1 cellular context compared by ENCODE assay signal in the genomic region with DNA sequence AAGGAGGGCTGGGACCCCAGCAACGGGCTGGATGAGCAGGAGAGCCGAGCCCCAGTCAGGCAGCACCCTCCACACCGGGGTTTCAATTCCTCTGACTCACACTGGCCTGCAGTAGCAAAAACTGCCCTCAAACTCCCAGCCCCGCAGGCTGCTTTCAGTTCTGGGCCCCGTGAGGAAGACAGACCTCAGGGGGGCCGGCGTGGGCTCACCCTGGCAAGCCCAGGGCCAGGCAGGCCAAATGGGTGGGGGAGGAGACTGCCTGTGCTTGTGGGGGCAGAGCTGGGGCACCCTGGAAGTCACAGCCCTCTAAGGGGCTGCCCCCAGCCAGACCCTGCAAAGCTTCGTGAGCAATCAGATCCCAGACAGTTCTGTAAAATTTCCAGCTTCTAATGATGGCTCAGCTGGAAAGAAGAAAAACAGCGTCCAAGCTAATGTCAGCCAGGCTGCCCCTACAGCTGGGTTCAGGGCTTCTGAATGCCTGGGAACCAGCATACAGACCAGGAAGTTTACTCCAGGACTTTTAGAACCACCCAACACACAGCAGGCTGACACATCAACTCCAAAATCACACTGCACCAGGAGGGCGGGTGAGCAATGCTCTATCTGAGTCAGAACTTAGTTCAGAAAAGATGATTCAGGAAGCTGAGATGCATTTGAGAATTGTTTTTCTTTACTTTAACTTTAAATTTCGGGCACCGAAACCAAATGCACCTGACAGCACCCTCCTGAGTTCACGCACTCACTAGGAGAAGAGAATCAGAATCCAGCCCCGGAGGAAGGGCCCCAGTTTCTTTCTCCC.
TF ChIP-seq lines count a peak whose summit lies in the region.

No MANE protein-coding gene starts in this region.

TF ChIP-seq in GM12878, 131 proteins besides CTCF, POLR2A, EP300 and RAD21 (continued from another document and continues in another):
- TF ChIP-seq, protein P1, sequence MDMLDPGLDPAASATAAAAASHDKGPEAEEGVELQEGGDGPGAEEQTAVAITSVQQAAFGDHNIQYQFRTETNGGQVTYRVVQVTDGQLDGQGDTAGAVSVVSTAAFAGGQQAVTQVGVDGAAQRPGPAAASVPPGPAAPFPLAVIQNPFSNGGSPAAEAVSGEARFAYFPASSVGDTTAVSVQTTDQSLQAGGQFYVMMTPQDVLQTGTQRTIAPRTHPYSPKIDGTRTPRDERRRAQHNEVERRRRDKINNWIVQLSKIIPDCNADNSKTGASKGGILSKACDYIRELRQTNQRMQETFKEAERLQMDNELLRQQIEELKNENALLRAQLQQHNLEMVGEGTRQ (IDR thresholded peaks at IDR 0.05; ENCODE audit: borderline replicate concordance, low read depth, low read length): peak; percentile 31
- TF ChIP-seq, protein P2, sequence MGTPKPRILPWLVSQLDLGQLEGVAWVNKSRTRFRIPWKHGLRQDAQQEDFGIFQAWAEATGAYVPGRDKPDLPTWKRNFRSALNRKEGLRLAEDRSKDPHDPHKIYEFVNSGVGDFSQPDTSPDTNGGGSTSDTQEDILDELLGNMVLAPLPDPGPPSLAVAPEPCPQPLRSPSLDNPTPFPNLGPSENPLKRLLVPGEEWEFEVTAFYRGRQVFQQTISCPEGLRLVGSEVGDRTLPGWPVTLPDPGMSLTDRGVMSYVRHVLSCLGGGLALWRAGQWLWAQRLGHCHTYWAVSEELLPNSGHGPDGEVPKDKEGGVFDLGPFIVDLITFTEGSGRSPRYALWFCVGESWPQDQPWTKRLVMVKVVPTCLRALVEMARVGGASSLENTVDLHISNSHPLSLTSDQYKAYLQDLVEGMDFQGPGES (IDR thresholded peaks at IDR 0.05): no peak
- no peak for TF ChIP-seq NR2C1 (IDR thresholded peaks at IDR 0.05)
- TF ChIP-seq PAX8 (IDR thresholded peaks at IDR 0.05): no peak
- no peak for TF ChIP-seq CHD1 (IDR thresholded peaks at IDR 0.05; ENCODE audit: low read depth, low read length)
- TF ChIP-seq RBBP5 (conservative IDR thresholded peaks at IDR 0.05): no peak
- TF ChIP-seq, protein P3, sequence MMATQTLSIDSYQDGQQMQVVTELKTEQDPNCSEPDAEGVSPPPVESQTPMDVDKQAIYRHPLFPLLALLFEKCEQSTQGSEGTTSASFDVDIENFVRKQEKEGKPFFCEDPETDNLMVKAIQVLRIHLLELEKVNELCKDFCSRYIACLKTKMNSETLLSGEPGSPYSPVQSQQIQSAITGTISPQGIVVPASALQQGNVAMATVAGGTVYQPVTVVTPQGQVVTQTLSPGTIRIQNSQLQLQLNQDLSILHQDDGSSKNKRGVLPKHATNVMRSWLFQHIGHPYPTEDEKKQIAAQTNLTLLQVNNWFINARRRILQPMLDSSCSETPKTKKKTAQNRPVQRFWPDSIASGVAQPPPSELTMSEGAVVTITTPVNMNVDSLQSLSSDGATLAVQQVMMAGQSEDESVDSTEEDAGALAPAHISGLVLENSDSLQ (IDR thresholded peaks at IDR 0.05): no peak
- TF ChIP-seq, protein P4, sequence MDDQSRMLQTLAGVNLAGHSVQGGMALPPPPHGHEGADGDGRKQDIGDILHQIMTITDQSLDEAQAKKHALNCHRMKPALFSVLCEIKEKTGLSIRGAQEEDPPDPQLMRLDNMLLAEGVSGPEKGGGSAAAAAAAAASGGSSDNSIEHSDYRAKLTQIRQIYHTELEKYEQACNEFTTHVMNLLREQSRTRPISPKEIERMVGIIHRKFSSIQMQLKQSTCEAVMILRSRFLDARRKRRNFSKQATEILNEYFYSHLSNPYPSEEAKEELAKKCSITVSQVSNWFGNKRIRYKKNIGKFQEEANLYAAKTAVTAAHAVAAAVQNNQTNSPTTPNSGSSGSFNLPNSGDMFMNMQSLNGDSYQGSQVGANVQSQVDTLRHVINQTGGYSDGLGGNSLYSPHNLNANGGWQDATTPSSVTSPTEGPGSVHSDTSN (IDR thresholded peaks at IDR 0.05; ENCODE audit: insufficient replicate concordance, low read depth, low read length): peak; percentile 35
- TF ChIP-seq, protein P5, sequence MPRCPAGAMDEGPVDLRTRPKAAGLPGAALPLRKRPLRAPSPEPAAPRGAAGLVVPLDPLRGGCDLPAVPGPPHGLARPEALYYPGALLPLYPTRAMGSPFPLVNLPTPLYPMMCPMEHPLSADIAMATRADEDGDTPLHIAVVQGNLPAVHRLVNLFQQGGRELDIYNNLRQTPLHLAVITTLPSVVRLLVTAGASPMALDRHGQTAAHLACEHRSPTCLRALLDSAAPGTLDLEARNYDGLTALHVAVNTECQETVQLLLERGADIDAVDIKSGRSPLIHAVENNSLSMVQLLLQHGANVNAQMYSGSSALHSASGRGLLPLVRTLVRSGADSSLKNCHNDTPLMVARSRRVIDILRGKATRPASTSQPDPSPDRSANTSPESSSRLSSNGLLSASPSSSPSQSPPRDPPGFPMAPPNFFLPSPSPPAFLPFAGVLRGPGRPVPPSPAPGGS (IDR thresholded peaks at IDR 0.05; ENCODE audit: borderline replicate concordance, insufficient read depth, low read depth, low read length, poor library complexity, severe bottlenecking): peak; percentile 90
- no peak for TF ChIP-seq ESRRA (IDR thresholded peaks at IDR 0.05; ENCODE audit: low read length)
- peak; percentile 71 for TF ChIP-seq IKZF1 (conservative IDR thresholded peaks at IDR 0.05)
- peak; percentile 16 for TF ChIP-seq SMAD1 (IDR thresholded peaks at IDR 0.05; ENCODE audit: low read depth, partially characterized antibody)
- TF ChIP-seq FOS (IDR thresholded peaks at IDR 0.05; ENCODE audit: borderline replicate concordance, extremely low read depth, insufficient read length): no peak
- TF ChIP-seq PML (IDR thresholded peaks at IDR 0.05; ENCODE audit: low read length): no peak
- TF ChIP-seq, protein P6, sequence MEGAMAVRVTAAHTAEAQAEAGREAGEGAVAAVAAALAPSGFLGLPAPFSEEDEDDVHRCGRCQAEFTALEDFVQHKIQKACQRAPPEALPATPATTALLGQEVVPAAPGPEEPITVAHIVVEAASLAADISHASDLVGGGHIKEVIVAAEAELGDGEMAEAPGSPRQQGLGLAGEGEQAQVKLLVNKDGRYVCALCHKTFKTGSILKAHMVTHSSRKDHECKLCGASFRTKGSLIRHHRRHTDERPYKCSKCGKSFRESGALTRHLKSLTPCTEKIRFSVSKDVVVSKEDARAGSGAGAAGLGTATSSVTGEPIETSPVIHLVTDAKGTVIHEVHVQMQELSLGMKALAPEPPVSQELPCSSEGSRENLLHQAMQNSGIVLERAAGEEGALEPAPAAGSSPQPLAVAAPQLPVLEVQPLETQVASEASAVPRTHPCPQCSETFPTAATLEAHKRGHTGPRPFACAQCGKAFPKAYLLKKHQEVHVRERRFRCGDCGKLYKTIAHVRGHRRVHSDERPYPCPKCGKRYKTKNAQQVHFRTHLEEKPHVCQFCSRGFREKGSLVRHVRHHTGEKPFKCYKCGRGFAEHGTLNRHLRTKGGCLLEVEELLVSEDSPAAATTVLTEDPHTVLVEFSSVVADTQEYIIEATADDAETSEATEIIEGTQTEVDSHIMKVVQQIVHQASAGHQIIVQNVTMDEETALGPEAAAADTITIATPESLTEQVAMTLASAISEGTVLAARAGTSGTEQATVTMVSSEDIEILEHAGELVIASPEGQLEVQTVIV (IDR thresholded peaks at IDR 0.05; ENCODE audit: borderline replicate concordance, partially characterized antibody): no peak
- TF ChIP-seq YBX1 (IDR thresholded peaks at IDR 0.05): no peak
- no peak for TF ChIP-seq MYC (IDR thresholded peaks at IDR 0.05; ENCODE audit: insufficient read depth, insufficient read length, insufficient replicate concordance, low read length, severe bottlenecking)
- no peak for TF ChIP-seq KDM1A (IDR thresholded peaks at IDR 0.05; ENCODE audit: borderline replicate concordance)
- no peak for TF ChIP-seq ZNF622 (IDR thresholded peaks at IDR 0.05)
- TF ChIP-seq SP1 (IDR thresholded peaks at IDR 0.05; ENCODE audit: low read depth, low read length): no peak
- TF ChIP-seq FOXM1 (IDR thresholded peaks at IDR 0.05; ENCODE audit: low read depth, low read length): no peak
- peak; percentile 19 for TF ChIP-seq TCF3 (IDR thresholded peaks at IDR 0.05; ENCODE audit: borderline replicate concordance, insufficient read depth, low read depth, low read length)
- TF ChIP-seq, protein P7, sequence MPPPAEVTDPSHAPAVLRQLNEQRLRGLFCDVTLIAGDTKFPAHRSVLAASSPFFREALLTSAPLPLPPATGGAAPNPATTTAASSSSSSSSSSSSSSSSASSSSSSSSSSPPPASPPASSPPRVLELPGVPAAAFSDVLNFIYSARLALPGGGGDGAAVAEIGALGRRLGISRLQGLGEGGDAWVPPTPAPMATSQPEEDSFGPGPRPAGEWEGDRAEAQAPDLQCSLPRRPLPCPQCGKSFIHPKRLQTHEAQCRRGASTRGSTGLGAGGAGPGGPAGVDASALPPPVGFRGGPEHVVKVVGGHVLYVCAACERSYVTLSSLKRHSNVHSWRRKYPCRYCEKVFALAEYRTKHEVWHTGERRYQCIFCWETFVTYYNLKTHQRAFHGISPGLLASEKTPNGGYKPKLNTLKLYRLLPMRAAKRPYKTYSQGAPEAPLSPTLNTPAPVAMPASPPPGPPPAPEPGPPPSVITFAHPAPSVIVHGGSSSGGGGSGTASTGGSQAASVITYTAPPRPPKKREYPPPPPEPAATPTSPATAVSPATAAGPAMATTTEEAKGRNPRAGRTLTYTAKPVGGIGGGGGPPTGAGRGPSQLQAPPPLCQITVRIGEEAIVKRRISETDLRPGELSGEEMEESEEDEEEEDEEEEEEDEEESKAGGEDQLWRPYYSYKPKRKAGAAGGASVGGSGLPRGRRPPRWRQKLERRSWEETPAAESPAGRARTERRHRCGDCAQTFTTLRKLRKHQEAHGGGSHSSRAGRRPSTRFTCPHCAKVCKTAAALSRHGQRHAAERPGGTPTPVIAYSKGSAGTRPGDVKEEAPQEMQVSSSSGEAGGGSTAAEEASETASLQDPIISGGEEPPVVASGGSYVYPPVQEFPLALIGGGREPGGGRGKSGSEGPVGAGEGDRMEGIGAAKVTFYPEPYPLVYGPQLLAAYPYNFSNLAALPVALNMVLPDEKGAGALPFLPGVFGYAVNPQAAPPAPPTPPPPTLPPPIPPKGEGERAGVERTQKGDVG (CRISPR knock-in tag; IDR thresholded peaks at IDR 0.05): no peak
- TF ChIP-seq MEF2A (IDR thresholded peaks at IDR 0.05; ENCODE audit: insufficient read depth, low read depth, low read length): 0 out of 2 replicates have a peak, but pooled peaks have one; percentile 31
- TF ChIP-seq MYB (IDR thresholded peaks at IDR 0.05; ENCODE audit: borderline replicate concordance, low read depth, low read length): no peak
- no peak for TF ChIP-seq ZNF207 (IDR thresholded peaks at IDR 0.05; ENCODE audit: borderline replicate concordance)
- TF ChIP-seq HDAC2 (IDR thresholded peaks at IDR 0.05): no peak
- TF ChIP-seq SREBF2 (IDR thresholded peaks at IDR 0.05; ENCODE audit: low read length): no peak
- TF ChIP-seq ATF7 (IDR thresholded peaks at IDR 0.05; ENCODE audit: low read depth): 0 out of 2 replicates have a peak, but pooled peaks have one; percentile 20
- no peak for TF ChIP-seq ZSCAN29 (IDR thresholded peaks at IDR 0.05)
- TF ChIP-seq POLR2AphosphoS2 (IDR thresholded peaks at IDR 0.05; ENCODE audit: low read depth, low read length): no peak; the same call in 1 of the 2 replicates
- no peak for TF ChIP-seq CBX3 (IDR thresholded peaks at IDR 0.05; ENCODE audit: borderline replicate concordance, low read depth)
- no peak; the same call in 1 of the 2 replicates for TF ChIP-seq HDGF (IDR thresholded peaks at IDR 0.05)
- TF ChIP-seq, protein P8, sequence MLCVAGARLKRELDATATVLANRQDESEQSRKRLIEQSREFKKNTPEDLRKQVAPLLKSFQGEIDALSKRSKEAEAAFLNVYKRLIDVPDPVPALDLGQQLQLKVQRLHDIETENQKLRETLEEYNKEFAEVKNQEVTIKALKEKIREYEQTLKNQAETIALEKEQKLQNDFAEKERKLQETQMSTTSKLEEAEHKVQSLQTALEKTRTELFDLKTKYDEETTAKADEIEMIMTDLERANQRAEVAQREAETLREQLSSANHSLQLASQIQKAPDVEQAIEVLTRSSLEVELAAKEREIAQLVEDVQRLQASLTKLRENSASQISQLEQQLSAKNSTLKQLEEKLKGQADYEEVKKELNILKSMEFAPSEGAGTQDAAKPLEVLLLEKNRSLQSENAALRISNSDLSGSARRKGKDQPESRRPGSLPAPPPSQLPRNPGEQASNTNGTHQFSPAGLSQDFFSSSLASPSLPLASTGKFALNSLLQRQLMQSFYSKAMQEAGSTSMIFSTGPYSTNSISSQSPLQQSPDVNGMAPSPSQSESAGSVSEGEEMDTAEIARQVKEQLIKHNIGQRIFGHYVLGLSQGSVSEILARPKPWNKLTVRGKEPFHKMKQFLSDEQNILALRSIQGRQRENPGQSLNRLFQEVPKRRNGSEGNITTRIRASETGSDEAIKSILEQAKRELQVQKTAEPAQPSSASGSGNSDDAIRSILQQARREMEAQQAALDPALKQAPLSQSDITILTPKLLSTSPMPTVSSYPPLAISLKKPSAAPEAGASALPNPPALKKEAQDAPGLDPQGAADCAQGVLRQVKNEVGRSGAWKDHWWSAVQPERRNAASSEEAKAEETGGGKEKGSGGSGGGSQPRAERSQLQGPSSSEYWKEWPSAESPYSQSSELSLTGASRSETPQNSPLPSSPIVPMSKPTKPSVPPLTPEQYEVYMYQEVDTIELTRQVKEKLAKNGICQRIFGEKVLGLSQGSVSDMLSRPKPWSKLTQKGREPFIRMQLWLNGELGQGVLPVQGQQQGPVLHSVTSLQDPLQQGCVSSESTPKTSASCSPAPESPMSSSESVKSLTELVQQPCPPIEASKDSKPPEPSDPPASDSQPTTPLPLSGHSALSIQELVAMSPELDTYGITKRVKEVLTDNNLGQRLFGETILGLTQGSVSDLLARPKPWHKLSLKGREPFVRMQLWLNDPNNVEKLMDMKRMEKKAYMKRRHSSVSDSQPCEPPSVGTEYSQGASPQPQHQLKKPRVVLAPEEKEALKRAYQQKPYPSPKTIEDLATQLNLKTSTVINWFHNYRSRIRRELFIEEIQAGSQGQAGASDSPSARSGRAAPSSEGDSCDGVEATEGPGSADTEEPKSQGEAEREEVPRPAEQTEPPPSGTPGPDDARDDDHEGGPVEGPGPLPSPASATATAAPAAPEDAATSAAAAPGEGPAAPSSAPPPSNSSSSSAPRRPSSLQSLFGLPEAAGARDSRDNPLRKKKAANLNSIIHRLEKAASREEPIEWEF (IDR thresholded peaks at IDR 0.05; ENCODE audit: insufficient replicate concordance, low read depth, low read length): no peak
- TF ChIP-seq, protein P9, sequence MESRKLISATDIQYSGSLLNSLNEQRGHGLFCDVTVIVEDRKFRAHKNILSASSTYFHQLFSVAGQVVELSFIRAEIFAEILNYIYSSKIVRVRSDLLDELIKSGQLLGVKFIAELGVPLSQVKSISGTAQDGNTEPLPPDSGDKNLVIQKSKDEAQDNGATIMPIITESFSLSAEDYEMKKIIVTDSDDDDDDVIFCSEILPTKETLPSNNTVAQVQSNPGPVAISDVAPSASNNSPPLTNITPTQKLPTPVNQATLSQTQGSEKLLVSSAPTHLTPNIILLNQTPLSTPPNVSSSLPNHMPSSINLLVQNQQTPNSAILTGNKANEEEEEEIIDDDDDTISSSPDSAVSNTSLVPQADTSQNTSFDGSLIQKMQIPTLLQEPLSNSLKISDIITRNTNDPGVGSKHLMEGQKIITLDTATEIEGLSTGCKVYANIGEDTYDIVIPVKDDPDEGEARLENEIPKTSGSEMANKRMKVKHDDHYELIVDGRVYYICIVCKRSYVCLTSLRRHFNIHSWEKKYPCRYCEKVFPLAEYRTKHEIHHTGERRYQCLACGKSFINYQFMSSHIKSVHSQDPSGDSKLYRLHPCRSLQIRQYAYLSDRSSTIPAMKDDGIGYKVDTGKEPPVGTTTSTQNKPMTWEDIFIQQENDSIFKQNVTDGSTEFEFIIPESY (IDR thresholded peaks at IDR 0.05): no peak
- TF ChIP-seq EED (IDR thresholded peaks at IDR 0.05; ENCODE audit: low read depth): peak; percentile 76
- TF ChIP-seq SMAD5 (IDR thresholded peaks at IDR 0.05; ENCODE audit: low read depth): peak; percentile 25; the same call in 1 of the 2 replicates
